ENCODE assay signal across 12 cellular contexts in the genomic region with DNA sequence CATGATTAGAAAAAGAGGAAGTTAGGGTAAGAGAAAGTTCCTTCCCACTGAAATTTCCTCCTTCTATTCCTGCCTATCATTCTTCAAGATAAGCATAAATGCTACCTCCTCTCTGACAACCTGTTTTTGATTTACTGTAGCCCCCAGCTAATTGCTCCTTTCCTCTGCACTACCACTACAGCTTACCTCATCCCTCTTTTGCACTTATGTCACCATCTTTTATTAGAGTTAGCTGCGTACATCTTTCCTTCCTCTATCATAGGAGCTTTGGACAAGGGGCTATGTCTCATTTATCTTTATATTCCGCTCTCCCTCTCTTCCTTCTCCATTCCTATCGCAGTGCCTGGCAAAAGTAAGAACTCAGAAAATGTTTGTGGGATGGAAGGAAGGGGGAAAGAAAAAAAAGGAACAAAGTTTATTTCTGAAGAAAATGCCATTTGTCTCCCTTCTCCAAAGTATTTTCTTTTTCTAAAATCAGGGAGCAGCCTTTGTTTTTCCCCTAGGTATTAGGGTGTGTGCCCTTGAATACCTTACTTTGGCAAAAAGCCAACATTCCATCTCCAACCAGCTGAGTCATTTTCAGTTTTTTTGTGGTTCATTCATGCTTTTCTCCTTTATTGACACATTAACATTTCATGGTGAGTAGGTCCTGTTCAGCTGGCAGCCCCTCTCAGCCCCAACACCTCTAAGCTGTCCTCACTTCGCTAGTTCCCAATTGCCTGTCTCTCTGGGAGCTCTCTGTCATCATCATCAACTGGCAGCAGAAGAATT.
A peak's percentile ranks its signal among the peaks of the same experiment; 100 is the strongest.
DNase-seq lines count a peak whose midpoint lies in the region; ATAC-seq and FAIRE-seq lines count a peak whose summit lies in the region.
"Had no signal": no experiment of that assay in that cellular context is flagged by ENCODE, and none has a peak within 500 bp of the region (broad histone marks: within the 10 kb centered on the region; RNA-seq: fewer than 3 reads in every experiment).

No MANE protein-coding gene starts in this region.

- FAIRE-seq in frontal cortex (lab: Jason Lieb, UNC), result no peak

- DNase-seq in HCEC 1CT (peak; percentile 36), NCI-H1930 (lab: John Stamatoyannopoulos, UW) (peak; percentile 41 to 44), UCSD-AML1 (lab: John Stamatoyannopoulos, UW; ENCODE audit: unreplicated experiment) (peak; percentile 12), medulla oblongata (ENCODE audit: extremely low spot score) (peak; percentile 48), frontal cortex (ENCODE audit: low spot score in 2 of 2) (no peak)
- DNase-seq: activated CD8-positive, alpha-beta memory T cell treated with anti-CD3 and anti-CD28 coated beads, Interleukin-2, amount 10 ng/mL, durations not matched to agents 7 days and 5 days; body of pancreas; IMR-90; stimulated activated naive CD4-positive, alpha-beta T cell treated with Interleukin-2 at 50 U/mL for 16 hours had no signal

- ATAC-seq in HG02973 (IDR thresholded peaks at IDR 0.05; ENCODE audit: unreplicated experiment), result no peak
- ATAC-seq in HG03135 (IDR thresholded peaks at IDR 0.05; ENCODE audit: unreplicated experiment), result no peak
- ATAC-seq: activated CD8-positive, alpha-beta memory T cell treated with anti-CD3 and anti-CD28 coated beads, Interleukin-2, amount 10 ng/mL, durations not matched to agents 7 days and 5 days; body of pancreas; gastroesophageal sphincter had no signal

Comparison
In these comparisons a context has a peak if more than half of its experiments do, and no peak if none do; other contexts are left out.
1. DNase-seq: peak in HCEC 1CT (single experiment), NCI-H1930 (2 of 2), UCSD-AML1 (single experiment) and medulla oblongata (single experiment); none in frontal cortex (0 of 2).